25 cellular contexts compared by ENCODE assay signal in genomic region chr9:94480205-94480604, GRCh38.
"Had no signal": no experiment of that assay in that cellular context is flagged by ENCODE, and none has a peak within 500 bp of the region (broad histone marks: within the 10 kb centered on the region; RNA-seq: fewer than 3 reads in every experiment).

No MANE protein-coding gene starts in this region.

- ATAC-seq: activated CD4-positive, CD25-positive, alpha-beta regulatory T cell treated with anti-CD3 and anti-CD28 coated beads, Interleukin-2, amount 50 U/mL, for 24 hours; activated T-cell treated with anti-CD3 and anti-CD28 coated beads, Interleukin-2, amount 50 U/mL, for 72 hours; esophagus mucosa; left ventricle myocardium superior; pancreas; psoas muscle had no signal

- H3K27ac Mint-ChIP-seq: activated CD4-positive, alpha-beta memory T cell treated with anti-CD3 and anti-CD28 coated beads, Interleukin-2, amount 10 ng/mL, durations not matched to agents 7 days and 5 days; activated CD4-positive, alpha-beta T cell treated with anti-CD3 and anti-CD28 coated beads, Interleukin-2, amount 10 ng/mL, durations not matched to agents 24 days and 14 days; activated naive CD4-positive, alpha-beta T cell treated with anti-CD3 and anti-CD28 coated beads, Interleukin-2, amount 10 ng/mL, durations not matched to agents 7 days and 5 days; activated T-cell treated with anti-CD3 and anti-CD28 coated beads, Interleukin-2, amount 50 U/mL, for 72 hours; mesothelial cell of epicardium; natural killer cell had no signal

- H3K27ac ChIP-seq: adrenal gland, ascending aorta, brain microvascular endothelial cell, pancreas, psoas muscle, right atrium auricular region, spleen had no signal

- H3K9me3 Mint-ChIP-seq: activated CD4-positive, alpha-beta memory T cell treated with anti-CD3 and anti-CD28 coated beads, Interleukin-2, amount 10 ng/mL, durations not matched to agents 7 days and 5 days; activated CD4-positive, alpha-beta T cell treated with anti-CD3 and anti-CD28 coated beads, Interleukin-2, amount 10 ng/mL, durations not matched to agents 24 days and 14 days; activated naive CD4-positive, alpha-beta T cell treated with anti-CD3 and anti-CD28 coated beads, Interleukin-2, amount 10 ng/mL, durations not matched to agents 7 days and 5 days; activated T-cell treated with anti-CD3 and anti-CD28 coated beads, Interleukin-2, amount 50 U/mL, for 72 hours; natural killer cell had no signal

- H3K9me3 ChIP-seq: adrenal gland, ascending aorta, pancreas, psoas muscle, right atrium auricular region, spleen had no signal

- H3K4me1 Mint-ChIP-seq: activated CD4-positive, alpha-beta memory T cell treated with anti-CD3 and anti-CD28 coated beads, Interleukin-2, amount 10 ng/mL, durations not matched to agents 7 days and 5 days; activated CD4-positive, alpha-beta T cell treated with anti-CD3 and anti-CD28 coated beads, Interleukin-2, amount 10 ng/mL, durations not matched to agents 24 days and 14 days; activated naive CD4-positive, alpha-beta T cell treated with anti-CD3 and anti-CD28 coated beads, Interleukin-2, amount 10 ng/mL, durations not matched to agents 7 days and 5 days; mesothelial cell of epicardium had no signal

- H3K27me3 ChIP-seq: adrenal gland, ascending aorta, brain microvascular endothelial cell, pancreas, right atrium auricular region had no signal

- DNase-seq: activated CD4-positive, alpha-beta memory T cell treated with anti-CD3 and anti-CD28 coated beads, Interleukin-2, amount 10 ng/mL, durations not matched to agents 7 days and 5 days; activated CD4-positive, alpha-beta T cell treated with anti-CD3 and anti-CD28 coated beads, Interleukin-2, amount 10 ng/mL, durations not matched to agents 24 days and 14 days; activated effector memory CD4-positive, alpha-beta T cell treated with anti-CD3 and anti-CD28 coated beads, Interleukin-2, amount 50 U/mL, for 16 hours; activated naive CD4-positive, alpha-beta T cell treated with anti-CD3 and anti-CD28 coated beads, Interleukin-2, amount 10 ng/mL, durations not matched to agents 7 days and 5 days; activated T-cell treated with anti-CD3 and anti-CD28 coated beads, Interleukin-2, amount 50 U/mL, for 72 hours; adrenal gland; brain microvascular endothelial cell; central memory CD4-positive, alpha-beta T cell; dermis blood vessel endothelial cell; effector CD8-positive, alpha-beta T cell; foreskin melanocyte; left ventricle myocardium superior; mammary epithelial cell; natural killer cell; psoas muscle; spleen; stimulated activated CD4-positive, alpha-beta T cell treated with anti-CD3 and anti-CD28 coated beads, Interleukin-4, amount 100 ng/mL, for 1 hour; stimulated activated naive CD8-positive, alpha-beta T cell treated with anti-CD3 and anti-CD28 coated beads, Interleukin-15, Interleukin-2, amounts not matched to agents 100 U/mL and 50 U/mL, for 24 hours; T-helper 2 cell had no signal

- H3K36me3 ChIP-seq: adrenal gland, ascending aorta, brain microvascular endothelial cell, pancreas, right atrium auricular region, spleen had no signal

- H3K4me1 ChIP-seq: adrenal gland, ascending aorta, pancreas, psoas muscle, right atrium auricular region, spleen had no signal

- H3K36me3 Mint-ChIP-seq: activated naive CD4-positive, alpha-beta T cell treated with anti-CD3 and anti-CD28 coated beads, Interleukin-2, amount 10 ng/mL, durations not matched to agents 7 days and 5 days; natural killer cell had no signal

- H3K4me3 Mint-ChIP-seq: activated CD4-positive, alpha-beta memory T cell treated with anti-CD3 and anti-CD28 coated beads, Interleukin-2, amount 10 ng/mL, durations not matched to agents 7 days and 5 days; activated CD4-positive, alpha-beta T cell treated with anti-CD3 and anti-CD28 coated beads, Interleukin-2, amount 10 ng/mL, durations not matched to agents 24 days and 14 days; activated naive CD4-positive, alpha-beta T cell treated with anti-CD3 and anti-CD28 coated beads, Interleukin-2, amount 10 ng/mL, durations not matched to agents 7 days and 5 days; activated T-cell treated with anti-CD3 and anti-CD28 coated beads, Interleukin-2, amount 50 U/mL, for 72 hours; mesothelial cell of epicardium; natural killer cell had no signal

- H3K4me3 ChIP-seq: adrenal gland, ascending aorta, pancreas, psoas muscle, right atrium auricular region, spleen had no signal
